Comparison of ENCODE assay signal across 9 cellular contexts in the genomic region with DNA sequence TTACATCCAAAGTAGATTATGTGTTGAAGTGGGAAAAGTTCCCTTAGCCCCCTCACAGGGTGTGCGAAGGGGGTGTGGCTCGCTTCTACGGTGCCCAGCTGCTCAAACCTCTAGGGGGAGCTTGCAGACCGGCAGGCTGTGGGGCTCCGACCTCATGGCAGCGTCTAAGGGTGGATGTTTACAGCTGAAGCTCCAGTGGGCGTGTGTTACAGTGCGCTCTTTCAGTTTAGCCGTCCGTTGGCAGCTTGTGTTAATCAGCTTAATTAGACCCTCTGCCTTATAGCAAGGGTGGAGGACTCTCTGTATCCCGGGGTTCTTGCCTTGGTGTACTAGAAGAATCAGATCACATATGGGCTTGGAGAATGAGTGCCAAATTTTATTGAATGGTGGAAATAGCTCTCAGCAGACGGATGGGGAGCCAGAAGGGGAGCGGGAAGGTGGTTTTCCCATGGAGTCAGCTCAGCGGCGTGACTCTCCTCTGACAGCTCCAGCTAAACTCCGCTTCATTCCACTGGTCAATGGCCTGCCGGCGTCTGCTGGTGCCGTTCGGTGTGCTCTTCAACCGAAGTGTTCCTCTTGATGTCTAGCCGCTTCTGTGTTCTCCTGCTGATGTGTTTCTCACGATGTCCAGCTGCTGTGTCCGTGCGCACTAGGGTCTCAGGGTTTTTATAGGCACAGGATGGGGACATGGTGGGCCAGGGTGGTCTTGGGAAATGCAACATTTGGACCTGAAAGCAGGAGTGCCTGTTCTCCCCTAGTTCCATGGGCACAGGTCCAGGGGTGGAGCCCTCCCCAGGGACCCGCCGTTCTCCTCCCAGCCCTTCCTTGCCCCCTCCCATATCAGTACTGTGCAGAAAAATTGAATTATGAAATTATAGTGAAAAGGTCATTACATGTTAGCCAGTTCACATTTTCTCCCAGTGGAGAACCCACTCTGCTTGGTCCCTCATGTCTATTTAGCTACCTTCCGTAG. TPM values are rescaled to one million over a fixed set of nuclear protein-coding genes. Genes with fewer than 3 reads are reported as not detected.
DNase-seq lines count a peak whose midpoint lies in the region; ATAC-seq and TF ChIP-seq lines count a peak whose summit lies in the region.
"Had no signal": no experiment of that assay in that cellular context is flagged by ENCODE, and none has a peak within 500 bp of the region (broad histone marks: within the 10 kb centered on the region; RNA-seq: fewer than 3 reads in every experiment).

No MANE protein-coding gene starts in this region.

- peak; percentile 86 to 97 for DNase-seq in NCI-H526 (lab: John Stamatoyannopoulos, UW)
- DNase-seq in activated T-cell treated with anti-CD3 and anti-CD28 coated beads, Interleukin-2, amount 50 U/mL, for 1 hour: peak; percentile 28
- peak; percentile 29 for DNase-seq in globus pallidus (ENCODE audit: low spot score)
- DNase-seq in pulmonary artery endothelial cell (ENCODE audit: low read depth, low spot score): peak; percentile 24
- no peak for DNase-seq in GM19240 (ENCODE audit: insufficient read length, low spot score)

- peak; percentile 69 for ATAC-seq in GM18868 (IDR thresholded peaks at IDR 0.05; ENCODE audit: unreplicated experiment)
- ATAC-seq in HG03066 (IDR thresholded peaks at IDR 0.05; ENCODE audit: low read depth, unreplicated experiment): peak; percentile 49

- H3K27ac ChIP-seq in C4-2B: no peak overlapping the region

- peak; percentile 87 for TF ChIP-seq CTCF in C4-2B (conservative IDR thresholded peaks at IDR 0.05)

RNA-seq across cellular contexts. Expression of a gene that starts 28.6 kb away (rescaled TPM):
- total RNA-seq in pulmonary artery endothelial cell: not detected in 2 replicates
- total RNA-seq: subcutaneous adipose tissue had no signal

RNA-seq across cellular contexts. Expression of a gene that starts 43.1 kb away (rescaled TPM):
- total RNA-seq in pulmonary artery endothelial cell: not detected in 2 replicates
- total RNA-seq: subcutaneous adipose tissue had no signal

RNA-seq across cellular contexts. Expression of a gene that starts 45.5 kb away (rescaled TPM):
- 11.5 and 14.7 TPM in 2 replicates for total RNA-seq in pulmonary artery endothelial cell

RNA-seq across cellular contexts. Expression of a gene that starts 46.9 kb away (rescaled TPM):
- total RNA-seq in pulmonary artery endothelial cell: not detected in 2 replicates
- total RNA-seq: subcutaneous adipose tissue had no signal

RNA-seq across cellular contexts. Expression of a gene that starts 56.9 kb away (rescaled TPM):
- total RNA-seq in pulmonary artery endothelial cell: 0.11 TPM in 1 of 2 replicates, not detected in the other
- total RNA-seq: subcutaneous adipose tissue had no signal
